8 cellular contexts compared by ENCODE assay signal in genomic region chr3:105518806-105519418, GRCh38.
DNase-seq lines count a peak whose midpoint lies in the region; ATAC-seq lines count a peak whose summit lies in the region.

No MANE protein-coding gene starts in this region.

- no peaks in the 10 kb centered on the region for H3K27me3 Mint-ChIP-seq in activated CD4-positive, alpha-beta memory T cell treated with anti-CD3 and anti-CD28 coated beads, Interleukin-2, amount 10 ng/mL, durations not matched to agents 7 days and 5 days

- no peak overlapping the region for H3K27ac Mint-ChIP-seq in activated CD4-positive, alpha-beta memory T cell treated with anti-CD3 and anti-CD28 coated beads, Interleukin-2, amount 10 ng/mL, durations not matched to agents 7 days and 5 days

- POLR2A ChIA-PET in activated CD4-positive, alpha-beta memory T cell treated with anti-CD3 and anti-CD28 coated beads, Interleukin-2, amount 10 ng/mL, durations not matched to agents 7 days and 5 days (lab: Charles Lee): no interaction called here

- H3K4me1 Mint-ChIP-seq in activated CD4-positive, alpha-beta memory T cell treated with anti-CD3 and anti-CD28 coated beads, Interleukin-2, amount 10 ng/mL, durations not matched to agents 7 days and 5 days: peaks cover 3% of the 10 kb centered on the region

- H3K36me3 Mint-ChIP-seq in activated CD4-positive, alpha-beta memory T cell treated with anti-CD3 and anti-CD28 coated beads, Interleukin-2, amount 10 ng/mL, durations not matched to agents 7 days and 5 days (ENCODE audit: low read depth): no peaks in the 10 kb centered on the region

- H3K9me3 Mint-ChIP-seq in activated CD4-positive, alpha-beta memory T cell treated with anti-CD3 and anti-CD28 coated beads, Interleukin-2, amount 10 ng/mL, durations not matched to agents 7 days and 5 days: no peaks in the 10 kb centered on the region

- no peak overlapping the region for H3K4me3 Mint-ChIP-seq in activated CD4-positive, alpha-beta memory T cell treated with anti-CD3 and anti-CD28 coated beads, Interleukin-2, amount 10 ng/mL, durations not matched to agents 7 days and 5 days

- CTCF ChIA-PET in activated CD4-positive, alpha-beta memory T cell treated with anti-CD3 and anti-CD28 coated beads, Interleukin-2, amount 10 ng/mL, durations not matched to agents 7 days and 5 days (lab: Charles Lee): interaction anchor here (0.6 to 1.8 kb wide), 3 partner anchors 9 to 1561 kb away, joined by 3 to 4 read pairs (median 3); no protein-coding TSS in a partner anchor

- ATAC-seq in HG03139 (IDR thresholded peaks at IDR 0.05; ENCODE audit: unreplicated experiment): peak; percentile 67

- peak; percentile 11 for DNase-seq in DMS79 (lab: John Stamatoyannopoulos, UW)
- DNase-seq in GM19240 (ENCODE audit: insufficient read length, low spot score): peak; percentile 6
- DNase-seq in NCI-H2171 treated with DMSO at 0.1 percent for 48 hours (lab: John Stamatoyannopoulos, UW): peak; percentile 80
- peak; percentile 30 for DNase-seq in activated CD4-positive, alpha-beta memory T cell treated with anti-CD3 and anti-CD28 coated beads, Interleukin-2, amount 10 ng/mL, durations not matched to agents 7 days and 5 days
- DNase-seq in globus pallidus (ENCODE audit: low spot score): peak; percentile 90
- peak; percentile 10 for DNase-seq in pulmonary artery endothelial cell (ENCODE audit: low read depth, low spot score)
- DNase-seq in ecto neural progenitor cell (ENCODE audit: low spot score): no peak
